Comparison of ENCODE assay signal across 17 cellular contexts in the genomic region with DNA sequence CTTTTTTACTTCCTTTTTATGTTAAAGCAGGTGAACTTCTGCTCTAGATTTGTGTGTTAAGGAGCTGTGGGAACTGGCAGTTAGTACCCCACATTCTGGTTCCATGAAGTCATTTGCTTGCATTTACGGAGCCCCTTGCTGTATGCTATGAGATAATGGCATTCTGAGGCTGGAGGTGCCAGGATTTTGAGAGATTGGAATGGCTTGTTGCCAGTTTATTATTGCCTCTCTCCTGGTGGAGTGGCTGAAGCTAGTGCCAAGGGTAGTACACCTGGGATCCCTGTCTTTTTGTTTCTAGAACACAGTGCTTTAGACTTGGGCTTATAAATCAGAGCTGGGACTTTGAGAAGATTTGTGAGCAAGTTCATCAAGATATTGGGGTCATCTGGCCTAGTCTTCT.
A peak's percentile ranks its signal among the peaks of the same experiment; 100 is the strongest.
DNase-seq lines count a peak whose midpoint lies in the region; ATAC-seq, FAIRE-seq and TF ChIP-seq lines count a peak whose summit lies in the region.
"Had no signal": no experiment of that assay in that cellular context is flagged by ENCODE, and none has a peak within 500 bp of the region (broad histone marks: within the 10 kb centered on the region; RNA-seq: fewer than 3 reads in every experiment).

No MANE protein-coding gene starts in this region.

- DNase-seq in SK-N-SH (no peak), NCI-H2029 (lab: John Stamatoyannopoulos, UW) (peak; percentile 71), kidney tubule cell (ENCODE audit: low spot score) (peak; percentile 30), psoas muscle (no peak), D721Med (ENCODE audit: insufficient read length, low spot score) (no peak)
- DNase-seq: activated effector memory CD4-positive, alpha-beta T cell treated with anti-CD3 and anti-CD28 coated beads, Interleukin-2, amount 50 U/mL, for 16 hours; anterior cingulate cortex; HFFc6; posterior cingulate gyrus; RPMI8226; stimulated activated CD4-positive, alpha-beta T cell treated with anti-CD3 and anti-CD28 coated beads, Interleukin-12 subunit alpha, Interleukin-12 subunit beta, amount 100 ng/mL, for 4 hours; stimulated activated naive CD8-positive, alpha-beta T cell treated with anti-CD3 and anti-CD28 coated beads, Interleukin-15, Interleukin-2, amounts not matched to agents 100 U/mL and 50 U/mL, for 24 hours; T-helper 1 cell had no signal

- CTCF ChIA-PET in SK-N-SH (lab: Yijun Ruan, JAX) = interaction anchor here (1.2 to 1.3 kb wide), 2 partner anchors 75 to 143 kb away, joined by 4 to 6 read pairs; no protein-coding TSS in a partner anchor

- no peaks in the 10 kb centered on the region for H3K9me3 Mint-ChIP-seq in activated T-helper 17 cell treated with anti-CD3 and anti-CD28 coated beads, Interleukin-2, amount 50 U/mL, for 72 hours
- H3K9me3 Mint-ChIP-seq: HFFc6 had no signal

- H3K27ac ChIP-seq in SK-N-SH (ENCODE audit: low read depth in 2 of 2, low read length in 1 of 2) (no peak overlapping the region), psoas muscle (peak overlapping the region; percentile 85)

- H2AFZ ChIP-seq in SK-N-SH (ENCODE audit: low read depth) = no peak overlapping the region

- intact Hi-C loops in psoas muscle (cut with DNase I) = no loop called here

- no peak overlapping the region for H3K4me2 ChIP-seq in SK-N-SH

- peaks cover 6% of the 10 kb centered on the region for H3F3A ChIP-seq in SK-N-SH (replicated peaks; ENCODE audit: insufficient read depth)

- no peak for TF ChIP-seq RAD21 in SK-N-SH (IDR thresholded peaks at IDR 0.05; ENCODE audit: low read length)

- no peaks in the 10 kb centered on the region for H3K27me3 ChIP-seq in SK-N-SH (ENCODE audit: insufficient read depth)
- no peaks in the 10 kb centered on the region for H3K27me3 ChIP-seq in psoas muscle (ENCODE audit: insufficient read depth in 3 of 3, low read length in 2 of 3)

- no peaks in the 10 kb centered on the region for H3K36me3 Mint-ChIP-seq in activated T-helper 17 cell treated with anti-CD3 and anti-CD28 coated beads, Interleukin-2, amount 50 U/mL, for 72 hours (ENCODE audit: low read depth)

- no peaks in the 10 kb centered on the region for H3K9me2 ChIP-seq in SK-N-SH

- TF ChIP-seq EP300 in SK-N-SH (IDR thresholded peaks at IDR 0.05; ENCODE audit: borderline replicate concordance in 1 of 2, low read depth in 1 of 2, low read length in 1 of 2) = no peak

- no peaks in the 10 kb centered on the region for H4K20me1 ChIP-seq in SK-N-SH (ENCODE audit: insufficient read depth)

- no peak for FAIRE-seq in D721Med (lab: Jason Lieb, UNC)
- FAIRE-seq: keratinocyte had no signal

- H3K4me3 Mint-ChIP-seq in activated T-helper 17 cell treated with anti-CD3 and anti-CD28 coated beads, Interleukin-2, amount 50 U/mL, for 72 hours = no peak overlapping the region
- H3K4me3 Mint-ChIP-seq: HFFc6 had no signal

- peaks cover 21% of the 10 kb centered on the region for H3K4me1 Mint-ChIP-seq in activated T-helper 17 cell treated with anti-CD3 and anti-CD28 coated beads, Interleukin-2, amount 50 U/mL, for 72 hours

- 60% methylated on average over 1 of the region's 1 CpG for WGBS in SK-N-SH (ENCODE audit: low lambda C conversion rate)
- WGBS in psoas muscle, 3 donors = 32 to 47% (median 32%) methylated on average over 1 of the region's 1 CpG

- TF ChIP-seq CTCF in SK-N-SH (IDR thresholded peaks at IDR 0.05) (no peak), psoas muscle (IDR thresholded peaks at IDR 0.05) (no peak), D721Med (IDR thresholded peaks at IDR 0.05; ENCODE audit: insufficient read depth, missing control alignments) (no peak)

- H3K9me3 ChIP-seq in SK-N-SH (no peaks in the 10 kb centered on the region), psoas muscle (no peaks in the 10 kb centered on the region)

- H3K9ac ChIP-seq in SK-N-SH = no peak overlapping the region

- no peak overlapping the region for H3K27ac Mint-ChIP-seq in activated T-helper 17 cell treated with anti-CD3 and anti-CD28 coated beads, Interleukin-2, amount 50 U/mL, for 72 hours
- H3K27ac Mint-ChIP-seq: HFFc6 had no signal

- H3K27me3 Mint-ChIP-seq in activated T-helper 17 cell treated with anti-CD3 and anti-CD28 coated beads, Interleukin-2, amount 50 U/mL, for 72 hours = no peaks in the 10 kb centered on the region

- peaks cover 0 to 12% of the 10 kb centered on the region in 2 experiments; a peak in 2 of 4 replicates for H3K4me1 ChIP-seq in SK-N-SH (ENCODE audit: control insufficient read depth in 1 of 2, insufficient read depth in 2 of 2, low read depth in 1 of 2, low read length in 1 of 2)
- H3K4me1 ChIP-seq in psoas muscle = peaks cover 73% of the 10 kb centered on the region

- H3K36me3 ChIP-seq in SK-N-SH (replicated peaks in 1 of 2; ENCODE audit: control insufficient read depth in 1 of 2, insufficient read depth in 2 of 2, low read length in 1 of 2) = no peaks in the 10 kb centered on the region
- no peaks in the 10 kb centered on the region for H3K36me3 ChIP-seq in psoas muscle (ENCODE audit: insufficient read depth in 1 of 2, low read depth in 1 of 2)

- H3K79me2 ChIP-seq in SK-N-SH (ENCODE audit: insufficient read depth) = no peaks in the 10 kb centered on the region; the same call in 1 of the 2 replicates

- POLR2A ChIA-PET in SK-N-SH (lab: Yijun Ruan, JAX) = no interaction called here

- no peak overlapping the region for H3K4me3 ChIP-seq in SK-N-SH (ENCODE audit: low read depth in 2 of 2, low read length in 1 of 2)
- peak overlapping the region; percentile 33 for H3K4me3 ChIP-seq in psoas muscle

- ATAC-seq in SK-N-SH treated with all-trans-retinoic acid at 6 μM for 48 hours = no peak
- ATAC-seq in psoas muscle = peak; percentile 3 to 15 (median 12)
- no peak for ATAC-seq in esophagus mucosa
- no peak for ATAC-seq in activated T-helper 17 cell treated with anti-CD3 and anti-CD28 coated beads, Interleukin-2, amount 50 U/mL, for 72 hours (replicated peaks)
- ATAC-seq: stimulated activated naive CD8-positive, alpha-beta T cell treated with anti-CD3 and anti-CD28 coated beads, Interleukin-15, Interleukin-2, amounts not matched to agents 100 U/mL and 50 U/mL, for 24 hours had no signal

TF ChIP-seq in SK-N-SH treated with all-trans-retinoic acid at 6 μM for 48 hours, 23 proteins besides CTCF, POLR2A, EP300 and RAD21:
- TF ChIP-seq ZNF70 (CRISPR knock-in tag; IDR thresholded peaks at IDR 0.05) (no peak), BACH2 (CRISPR knock-in tag; IDR thresholded peaks at IDR 0.05; ENCODE audit: borderline replicate concordance) (no peak), ZNF565 (CRISPR knock-in tag; conservative IDR thresholded peaks at IDR 0.05; ENCODE audit: low read depth) (no peak), CREB5 (CRISPR knock-in tag; IDR thresholded peaks at IDR 0.05; ENCODE audit: low read depth) (peak; percentile 40; the same call in 1 of the 2 replicates), ISL1 (CRISPR knock-in tag; IDR thresholded peaks at IDR 0.05) (peak; percentile 55; the same call in 1 of the 2 replicates), ESRRG (CRISPR knock-in tag; IDR thresholded peaks at IDR 0.05) (no peak)

TF ChIP-seq in SK-N-SH, 30 proteins besides CTCF, POLR2A, EP300 and RAD21:
- TF ChIP-seq REST (IDR thresholded peaks at IDR 0.05; ENCODE audit: low read depth, low read length) = no peak
- TF ChIP-seq, protein P1, sequence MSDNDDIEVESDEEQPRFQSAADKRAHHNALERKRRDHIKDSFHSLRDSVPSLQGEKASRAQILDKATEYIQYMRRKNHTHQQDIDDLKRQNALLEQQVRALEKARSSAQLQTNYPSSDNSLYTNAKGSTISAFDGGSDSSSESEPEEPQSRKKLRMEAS (IDR thresholded peaks at IDR 0.05; ENCODE audit: low read depth) = no peak
- TF ChIP-seq RCOR1 (IDR thresholded peaks at IDR 0.05; ENCODE audit: low read length) = no peak
- TF ChIP-seq, protein P2, sequence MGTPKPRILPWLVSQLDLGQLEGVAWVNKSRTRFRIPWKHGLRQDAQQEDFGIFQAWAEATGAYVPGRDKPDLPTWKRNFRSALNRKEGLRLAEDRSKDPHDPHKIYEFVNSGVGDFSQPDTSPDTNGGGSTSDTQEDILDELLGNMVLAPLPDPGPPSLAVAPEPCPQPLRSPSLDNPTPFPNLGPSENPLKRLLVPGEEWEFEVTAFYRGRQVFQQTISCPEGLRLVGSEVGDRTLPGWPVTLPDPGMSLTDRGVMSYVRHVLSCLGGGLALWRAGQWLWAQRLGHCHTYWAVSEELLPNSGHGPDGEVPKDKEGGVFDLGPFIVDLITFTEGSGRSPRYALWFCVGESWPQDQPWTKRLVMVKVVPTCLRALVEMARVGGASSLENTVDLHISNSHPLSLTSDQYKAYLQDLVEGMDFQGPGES (IDR thresholded peaks at IDR 0.05; ENCODE audit: low read depth, low read length) = no peak
- TF ChIP-seq JUND (IDR thresholded peaks at IDR 0.05) = no peak
- TF ChIP-seq SMC3 (IDR thresholded peaks at IDR 0.05; ENCODE audit: low read depth, low read length) = no peak
- TF ChIP-seq RXRA (IDR thresholded peaks at IDR 0.05; ENCODE audit: borderline replicate concordance, low read depth) = no peak

Comparison
In these comparisons a context has a peak if more than half of its experiments do, and no peak if none do; other contexts are left out.
1. ATAC-seq: peak in psoas muscle (4 of 4); none in SK-N-SH treated with all-trans-retinoic acid at 6 μM for 48 hours (single experiment), esophagus mucosa (single experiment) and activated T-helper 17 cell treated with anti-CD3 and anti-CD28 coated beads, Interleukin-2, amount 50 U/mL, for 72 hours (single experiment).
2. DNase-seq: peak in NCI-H2029 (single experiment) and kidney tubule cell (single experiment); none in SK-N-SH (single experiment), psoas muscle (0 of 2) and D721Med (single experiment).